27 cellular contexts compared by ENCODE assay signal in genomic region chr13:66774046-66774445, GRCh38.
"Had no signal": no experiment of that assay in that cellular context is flagged by ENCODE, and none has a peak within 500 bp of the region (broad histone marks: within the 10 kb centered on the region; RNA-seq: fewer than 3 reads in every experiment).

No MANE protein-coding gene starts in this region.

- H3K4me2 ChIP-seq: hepatocyte had no signal

- H3K9me3 ChIP-seq: ascending aorta, breast epithelium, colonic mucosa, esophagus muscularis mucosa, gastroesophageal sphincter had no signal

- ATAC-seq: activated naive CD4-positive, alpha-beta T cell treated with anti-CD3 and anti-CD28 coated beads, Interleukin-2, amount 50 U/mL, for 72 hours; activated T-cell treated with anti-CD3 and anti-CD28 coated beads, Interleukin-2, amount 50 U/mL, for 72 hours; gastroesophageal sphincter; heart right ventricle; WTC11 had no signal

- H3K79me2 ChIP-seq: hepatocyte had no signal

- DNase-seq: activated CD4-positive, alpha-beta memory T cell treated with anti-CD3 and anti-CD28 coated beads, Interleukin-2, amount 10 ng/mL, durations not matched to agents 7 days and 5 days; activated CD4-positive, alpha-beta T cell treated with anti-CD3 and anti-CD28 coated beads for 1 hour; activated CD4-positive, alpha-beta T cell treated with anti-CD3 and anti-CD28 coated beads for 4 hours; activated CD4-positive, alpha-beta T cell treated with anti-CD3 and anti-CD28 coated beads, Interleukin-2, amount 10 ng/mL, durations not matched to agents 7 days and 5 days; activated CD4-positive, alpha-beta T cell treated with anti-CD3 and anti-CD28 coated beads, Interleukin-2, amount 50 U/mL, for 4 hours; activated CD8-positive, alpha-beta memory T cell treated with anti-CD3 and anti-CD28 coated beads, Interleukin-2, amount 50 U/mL, for 48 hours; activated gamma-delta T cell; activated naive CD4-positive, alpha-beta T cell; activated naive CD4-positive, alpha-beta T cell treated with anti-CD3 and anti-CD28 coated beads, Interleukin-2, amount 10 ng/mL, durations not matched to agents 7 days and 5 days; activated naive CD8-positive, alpha-beta T cell treated with anti-CD3 and anti-CD28 coated beads, Interleukin-2, amount 10 ng/mL, durations not matched to agents 7 days and 5 days; activated T-cell treated with anti-CD3 and anti-CD28 coated beads for 4 hours; activated T-cell treated with anti-CD3 and anti-CD28 coated beads, Interleukin-2, amount 50 U/mL, for 24 hours; activated T-cell treated with anti-CD3 and anti-CD28 coated beads, Interleukin-2, amount 50 U/mL, for 72 hours; colonic mucosa; effector CD8-positive, alpha-beta T cell; erythroblast; foreskin melanocyte; heart right ventricle; T-helper 2 cell had no signal

- H3K27me3 ChIP-seq: ascending aorta, breast epithelium, colonic mucosa, esophagus muscularis mucosa, gastroesophageal sphincter, heart right ventricle, hepatocyte had no signal

- H3K36me3 ChIP-seq: ascending aorta, breast epithelium, colonic mucosa, esophagus muscularis mucosa, gastroesophageal sphincter, heart right ventricle had no signal

- H2AFZ ChIP-seq: hepatocyte had no signal

- H3K4me1 ChIP-seq: ascending aorta, breast epithelium, colonic mucosa, esophagus muscularis mucosa, gastroesophageal sphincter, heart right ventricle had no signal

- H3K4me3 ChIP-seq: ascending aorta, breast epithelium, colonic mucosa, esophagus muscularis mucosa, gastroesophageal sphincter, heart right ventricle, hepatocyte had no signal

- H3K27ac ChIP-seq: ascending aorta, breast epithelium, colonic mucosa, esophagus muscularis mucosa, gastroesophageal sphincter, heart right ventricle, hepatocyte, VCaP had no signal
